ENCODE assay signal across 1 cellular context in genomic region chr16:2720719-2721633, GRCh38.
A peak's percentile ranks its signal among the peaks of the same experiment; 100 is the strongest.
TF ChIP-seq lines count a peak whose summit lies in the region.

No MANE protein-coding gene starts in this region.

TF ChIP-seq in HepG2, 621 proteins besides CTCF, POLR2A, EP300 and RAD21 (continued from another document and continues in another):
- TF ChIP-seq PATZ1 (CRISPR knock-in tag; IDR thresholded peaks at IDR 0.05) (peak; percentile 88), RARA (CRISPR knock-in tag; IDR thresholded peaks at IDR 0.05) (no peak), ZC3H13 (CRISPR knock-in tag; IDR thresholded peaks at IDR 0.05) (no peak), U2AF2 (IDR thresholded peaks at IDR 0.05; ENCODE audit: low read depth, low read length) (no peak), ZNF646 (CRISPR knock-in tag; IDR thresholded peaks at IDR 0.05) (no peak), POLR2AphosphoS5 (IDR thresholded peaks at IDR 0.05; ENCODE audit: low read depth, low read length) (peak; percentile 40; the same call in 1 of the 2 replicates), PHF21A (CRISPR knock-in tag; IDR thresholded peaks at IDR 0.05) (no peak; the same call in 1 of the 2 replicates), ZNF607 (CRISPR knock-in tag; IDR thresholded peaks at IDR 0.05; ENCODE audit: borderline replicate concordance) (peak; percentile 40; the same call in 1 of the 2 replicates), ZNF260 (CRISPR knock-in tag; IDR thresholded peaks at IDR 0.05; ENCODE audit: borderline replicate concordance, low read depth) (no peak), FOXO4 (CRISPR knock-in tag; conservative IDR thresholded peaks at IDR 0.05) (no peak), ZNF883 (CRISPR knock-in tag; IDR thresholded peaks at IDR 0.05; ENCODE audit: not compliant biosample characterization) (no peak), NR1H2 (CRISPR knock-in tag; IDR thresholded peaks at IDR 0.05; ENCODE audit: borderline replicate concordance, low read depth) (no peak), CHD2 (IDR thresholded peaks at IDR 0.05; ENCODE audit: low read depth, low read length) (no peak), FOXA3 (CRISPR knock-in tag; IDR thresholded peaks at IDR 0.05) (peak; percentile 46; the same call in 1 of the 2 replicates), BRF2 (CRISPR knock-in tag; IDR thresholded peaks at IDR 0.05) (no peak), ZNF572 (CRISPR knock-in tag; IDR thresholded peaks at IDR 0.05) (no peak), ZNF382 (CRISPR knock-in tag; IDR thresholded peaks at IDR 0.05; ENCODE audit: borderline replicate concordance) (no peak), RFX5 (IDR thresholded peaks at IDR 0.05; ENCODE audit: low read depth, low read length) (0 out of 2 replicates have a peak, but pooled peaks have one; percentile 17), SSRP1 (CRISPR knock-in tag; IDR thresholded peaks at IDR 0.05) (no peak), NR2F1 (CRISPR knock-in tag; IDR thresholded peaks at IDR 0.05) (0 out of 4 replicates have a peak, but pooled peaks of 1 of the 2 experiments have one; percentile 5), BHLHE40 (IDR thresholded peaks at IDR 0.05; ENCODE audit: low read length) (no peak), JARID2 (CRISPR knock-in tag; IDR thresholded peaks at IDR 0.05; ENCODE audit: insufficient replicate concordance) (no peak), ZNF687 (CRISPR knock-in tag; IDR thresholded peaks at IDR 0.05) (peak; percentile 74), FOXM1 (CRISPR knock-in tag; IDR thresholded peaks at IDR 0.05) (no peak), ZC3H4 (CRISPR knock-in tag; IDR thresholded peaks at IDR 0.05; ENCODE audit: borderline replicate concordance) (no peak), ATF5 (CRISPR knock-in tag; IDR thresholded peaks at IDR 0.05; ENCODE audit: low read depth) (no peak), ZNF282 (IDR thresholded peaks at IDR 0.05; ENCODE audit: partially characterized antibody) (no peak), ZNF44 (CRISPR knock-in tag; IDR thresholded peaks at IDR 0.05) (no peak), HOXA3 (CRISPR knock-in tag; IDR thresholded peaks at IDR 0.05) (peak; percentile 98), NR2F2 (IDR thresholded peaks at IDR 0.05; ENCODE audit: borderline replicate concordance, low read depth) (peak; percentile 28; the same call in 1 of the 2 replicates), ZSCAN25 (CRISPR knock-in tag; IDR thresholded peaks at IDR 0.05) (peak; percentile 33; the same call in 1 of the 2 replicates), MLX (CRISPR knock-in tag; IDR thresholded peaks at IDR 0.05) (no peak), ZSCAN20 (CRISPR knock-in tag; IDR thresholded peaks at IDR 0.05; ENCODE audit: borderline replicate concordance) (no peak), KLF13 (CRISPR knock-in tag; IDR thresholded peaks at IDR 0.05) (no peak), TMF1 (CRISPR knock-in tag; IDR thresholded peaks at IDR 0.05; ENCODE audit: low read depth) (no peak), ZNF605 (CRISPR knock-in tag; IDR thresholded peaks at IDR 0.05) (no peak), SP2 (CRISPR knock-in tag; IDR thresholded peaks at IDR 0.05) (0 out of 2 replicates have a peak, but pooled peaks have one; percentile 27), FOXP1 (IDR thresholded peaks at IDR 0.05) (no peak), FOXP1 (CRISPR knock-in tag; IDR thresholded peaks at IDR 0.05) (no peak), ETV5 (CRISPR knock-in tag; IDR thresholded peaks at IDR 0.05; ENCODE audit: borderline replicate concordance) (peak; percentile 53), SAP130 (CRISPR knock-in tag; IDR thresholded peaks at IDR 0.05; ENCODE audit: low read depth) (peak; percentile 62), JUNB (CRISPR knock-in tag; IDR thresholded peaks at IDR 0.05; ENCODE audit: borderline replicate concordance) (no peak), GLMP (CRISPR knock-in tag; IDR thresholded peaks at IDR 0.05; ENCODE audit: borderline replicate concordance) (no peak), NR3C1 (CRISPR knock-in tag; IDR thresholded peaks at IDR 0.05) (no peak), MIXL1 (CRISPR knock-in tag; IDR thresholded peaks at IDR 0.05) (0 out of 2 replicates have a peak, but pooled peaks have one; percentile 17), ZNF17 (CRISPR knock-in tag; IDR thresholded peaks at IDR 0.05) (no peak), TRIM22 (IDR thresholded peaks at IDR 0.05) (no peak), KMT2A (CRISPR knock-in tag; IDR thresholded peaks at IDR 0.05) (peak; percentile 73; the same call in 1 of the 2 replicates), NCOA5 (CRISPR knock-in tag; IDR thresholded peaks at IDR 0.05) (no peak), ZNF331 (CRISPR knock-in tag; IDR thresholded peaks at IDR 0.05) (no peak; the same call in 1 of the 2 replicates), NFRKB (IDR thresholded peaks at IDR 0.05) (no peak)
